9 cellular contexts compared by ENCODE assay signal in the genomic region with DNA sequence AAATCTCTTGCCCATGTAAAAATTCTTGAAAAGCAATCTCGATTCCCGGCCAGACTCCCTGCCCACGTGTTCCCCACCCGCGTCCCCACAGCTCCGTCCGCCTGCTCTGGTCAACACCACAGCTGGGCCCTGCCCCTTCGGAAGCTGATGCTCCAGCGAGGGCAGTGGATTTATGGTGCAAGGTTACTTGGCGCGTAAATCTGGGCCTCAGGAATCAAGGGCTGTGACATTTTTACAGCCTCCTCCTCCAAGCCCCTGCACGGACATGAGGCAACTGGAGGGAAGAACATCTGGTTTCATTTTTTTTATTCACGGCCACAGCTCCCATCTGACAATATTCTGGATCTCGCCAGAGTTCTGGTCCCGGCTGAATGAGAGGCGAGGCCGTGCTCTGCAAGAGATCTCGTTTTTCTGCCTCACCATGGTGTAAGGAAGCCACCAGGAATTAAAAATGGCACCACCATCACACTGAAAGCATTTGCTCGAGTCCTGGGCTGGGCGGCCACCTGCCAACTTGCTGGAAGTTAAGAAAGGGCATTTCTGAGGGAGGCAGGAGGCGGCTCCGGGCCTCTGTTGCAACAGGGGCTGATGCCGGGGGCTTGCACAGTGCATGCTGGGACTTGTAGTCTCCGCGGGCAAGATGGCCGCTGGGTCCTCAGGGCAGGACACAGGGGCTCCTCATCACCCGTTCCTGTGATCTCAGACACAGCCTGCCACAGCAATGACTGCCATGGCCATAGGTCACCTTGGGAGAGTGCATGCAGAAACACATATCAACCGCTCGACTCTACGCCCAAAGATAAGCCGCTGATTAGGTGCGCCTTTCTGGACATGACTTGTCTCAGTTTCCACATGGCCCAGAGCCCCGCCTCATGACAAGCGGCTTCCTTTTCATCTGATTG.
A peak's percentile ranks its signal among the peaks of the same experiment; 100 is the strongest.
DNase-seq lines count a peak whose midpoint lies in the region; ATAC-seq, FAIRE-seq and TF ChIP-seq lines count a peak whose summit lies in the region.
"Had no signal": no experiment of that assay in that cellular context is flagged by ENCODE, and none has a peak within 500 bp of the region (broad histone marks: within the 10 kb centered on the region; RNA-seq: fewer than 3 reads in every experiment).

No MANE protein-coding gene starts in this region.

- peaks cover 13 to 74% (median 27%) of the 10 kb centered on the region in 5 donors for H3K27me3 Mint-ChIP-seq in naive thymus-derived CD4-positive, alpha-beta T cell
- peaks cover 44% of the 10 kb centered on the region for H3K27me3 Mint-ChIP-seq in activated T-helper 2 cell treated with anti-CD3 and anti-CD28 coated beads, Interferon-gamma antibody, Interleukin-2, Interleukin-4, amounts not matched to agents 10 μg/mL and 5 μg/mL and 100 μg/mL, durations not matched to agents 14 hours and 24 hours and 36 hours (ENCODE audit: low read depth)

- peak overlapping the region in 3 of 10 donors; percentile 10 to 35 (median 12) for H3K4me3 Mint-ChIP-seq in naive thymus-derived CD4-positive, alpha-beta T cell
- H3K4me3 Mint-ChIP-seq in activated T-helper 2 cell treated with anti-CD3 and anti-CD28 coated beads, Interferon-gamma antibody, Interleukin-2, Interleukin-4, amounts not matched to agents 10 μg/mL and 5 μg/mL and 100 μg/mL, durations not matched to agents 14 hours and 24 hours and 36 hours (ENCODE audit: low read depth) = no peak overlapping the region

- H4K20me1 ChIP-seq in GM23248 (ENCODE audit: insufficient read depth) = no peaks in the 10 kb centered on the region

- H3K4me2 ChIP-seq in GM23248 (ENCODE audit: unreplicated experiment) = peak overlapping the region; percentile 77

- no peaks in the 10 kb centered on the region for H3K36me3 Mint-ChIP-seq in naive thymus-derived CD4-positive, alpha-beta T cell
- H3K36me3 Mint-ChIP-seq in activated T-helper 2 cell treated with anti-CD3 and anti-CD28 coated beads, Interferon-gamma antibody, Interleukin-2, Interleukin-4, amounts not matched to agents 10 μg/mL and 5 μg/mL and 100 μg/mL, durations not matched to agents 14 hours and 24 hours and 36 hours (ENCODE audit: low read depth) = no peaks in the 10 kb centered on the region
- H3K36me3 Mint-ChIP-seq: stimulated activated naive B cell treated with anti-CD40 and anti-IgM and Interleukin-4, amounts not matched to agents 10 μg/mL and 1 μg/mL and 100 μg/mL, for 72 hours had no signal

- in situ Hi-C loops in GM23248 (cut with MboI) = no loop called here
- in situ Hi-C loops in astrocyte of the spinal cord (cut with HindIII; ENCODE audit: low sequenced_read_pairs) = no loop called here

- no peaks in the 10 kb centered on the region for H3K79me2 ChIP-seq in GM23248 (ENCODE audit: insufficient read depth)

- no peaks in the 10 kb centered on the region for H3K9me2 ChIP-seq in GM23248 (ENCODE audit: insufficient read depth)

- peaks cover 0 to 5% (median 0%) of the 10 kb centered on the region in 7 donors for H3K4me1 Mint-ChIP-seq in naive thymus-derived CD4-positive, alpha-beta T cell
- no peaks in the 10 kb centered on the region for H3K4me1 Mint-ChIP-seq in activated T-helper 2 cell treated with anti-CD3 and anti-CD28 coated beads, Interferon-gamma antibody, Interleukin-2, Interleukin-4, amounts not matched to agents 10 μg/mL and 5 μg/mL and 100 μg/mL, durations not matched to agents 14 hours and 24 hours and 36 hours (ENCODE audit: low read depth)

- H3K9me3 Mint-ChIP-seq in naive thymus-derived CD4-positive, alpha-beta T cell = no peaks in the 10 kb centered on the region
- H3K9me3 Mint-ChIP-seq in activated T-helper 2 cell treated with anti-CD3 and anti-CD28 coated beads, Interferon-gamma antibody, Interleukin-2, Interleukin-4, amounts not matched to agents 10 μg/mL and 5 μg/mL and 100 μg/mL, durations not matched to agents 14 hours and 24 hours and 36 hours = no peaks in the 10 kb centered on the region
- H3K9me3 Mint-ChIP-seq: stimulated activated naive B cell treated with anti-CD40 and anti-IgM and Interleukin-4, amounts not matched to agents 10 μg/mL and 1 μg/mL and 100 μg/mL, for 72 hours had no signal

- no peaks in the 10 kb centered on the region for H3F3A ChIP-seq in GM23248 (ENCODE audit: insufficient read depth)

- CTCF ChIA-PET in naive thymus-derived CD4-positive, alpha-beta T cell (lab: Charles Lee) = no interaction called here

- 0 out of 2 replicates have a peak, but pooled peaks cover 10% of the 10 kb centered on the region for H3K4me1 ChIP-seq in GM23248 (ENCODE audit: insufficient read depth)
- H3K4me1 ChIP-seq in small intestine (ENCODE audit: control insufficient read depth in 2 of 2, insufficient read depth in 1 of 2, low read depth in 1 of 2, low read length in 1 of 2) = no peaks in the 10 kb centered on the region
- H3K4me1 ChIP-seq in naive thymus-derived CD4-positive, alpha-beta T cell (ENCODE audit: control insufficient read depth in 2 of 2, insufficient read depth in 2 of 2, low read length in 2 of 2) = no peaks in the 10 kb centered on the region

- no peaks in the 10 kb centered on the region for H3K9me3 ChIP-seq in GM23248 (ENCODE audit: low read depth)
- no peaks in the 10 kb centered on the region for H3K9me3 ChIP-seq in small intestine (ENCODE audit: control insufficient read depth, low read depth)
- no peaks in the 10 kb centered on the region for H3K9me3 ChIP-seq in naive thymus-derived CD4-positive, alpha-beta T cell (ENCODE audit: control insufficient read depth in 2 of 3, low read length in 3 of 3)

- H3K36me3 ChIP-seq in GM23248 (ENCODE audit: low read depth) (no peaks in the 10 kb centered on the region), small intestine (ENCODE audit: control insufficient read depth in 2 of 2, insufficient read depth in 2 of 2, low read length in 2 of 2) (no peaks in the 10 kb centered on the region)
- no peaks in the 10 kb centered on the region for H3K36me3 ChIP-seq in naive thymus-derived CD4-positive, alpha-beta T cell (ENCODE audit: control insufficient read depth in 2 of 3, insufficient read depth in 3 of 3, low read length in 3 of 3)

- no peak for ATAC-seq in naive thymus-derived CD4-positive, alpha-beta T cell

- no peak for TF ChIP-seq CTCF in astrocyte of the spinal cord (IDR thresholded peaks at IDR 0.05; ENCODE audit: low read depth, low read length)

- H3K27me3 ChIP-seq in GM23248 (replicated peaks; ENCODE audit: insufficient read depth) (no peaks in the 10 kb centered on the region), small intestine (ENCODE audit: control insufficient read depth in 2 of 2, insufficient read depth in 2 of 2, low read length in 2 of 2) (no peaks in the 10 kb centered on the region)
- no peaks in the 10 kb centered on the region for H3K27me3 ChIP-seq in naive thymus-derived CD4-positive, alpha-beta T cell (ENCODE audit: control insufficient read depth in 2 of 2, insufficient read depth in 2 of 2, low read length in 2 of 2)

- peak overlapping the region; percentile 28 for H3K27ac ChIP-seq in GM23248
- peak overlapping the region; percentile 24 to 45 for H3K27ac ChIP-seq in small intestine (ENCODE audit: low read depth in 1 of 2, low read length in 1 of 2)
- no peak overlapping the region for H3K27ac ChIP-seq in naive thymus-derived CD4-positive, alpha-beta T cell (ENCODE audit: low read depth, low read length)

- no peak for FAIRE-seq in small intestine (lab: Jason Lieb, UNC)

- POLR2A ChIA-PET in naive thymus-derived CD4-positive, alpha-beta T cell (lab: Charles Lee) = no interaction called here

- H2AFZ ChIP-seq in GM23248 = peak overlapping the region; percentile 99

- peak; percentile 87 for DNase-seq in GM23248
- peak; percentile 26 for DNase-seq in astrocyte of the spinal cord (ENCODE audit: low read depth, low spot score)
- peak; percentile 78 for DNase-seq in iPS-NIHi7 (ENCODE audit: extremely low spot score)
- DNase-seq in small intestine = peak; percentile 96
- no peak for DNase-seq in NCI-H345 treated with DMSO at 0.1 percent for 48 hours (lab: John Stamatoyannopoulos, UW; ENCODE audit: unreplicated experiment)
- DNase-seq in HCEC 1CT = no peak
- no peak for DNase-seq in naive thymus-derived CD4-positive, alpha-beta T cell
- DNase-seq in activated T-helper 2 cell treated with anti-CD3 and anti-CD28 coated beads, Interferon-gamma antibody, Interleukin-2, Interleukin-4, amounts not matched to agents 10 μg/mL and 5 μg/mL and 100 μg/mL, durations not matched to agents 14 hours and 24 hours and 36 hours (ENCODE audit: low spot score) = no peak
- DNase-seq: stimulated activated naive B cell treated with anti-CD40 and anti-IgM and Interleukin-4, amounts not matched to agents 10 μg/mL and 1 μg/mL and 100 μg/mL, for 72 hours had no signal

- intact Hi-C loops in naive thymus-derived CD4-positive, alpha-beta T cell (cut with micrococcal nuclease) = no loop called here
- intact Hi-C loops in activated T-helper 2 cell treated with anti-CD3 and anti-CD28 coated beads, Interferon-gamma antibody, Interleukin-2, Interleukin-4, amounts not matched to agents 10 μg/mL and 5 μg/mL and 100 μg/mL, durations not matched to agents 14 hours and 24 hours and 36 hours (cut with micrococcal nuclease) = no loop called here

- H3K9ac ChIP-seq in GM23248 = peak overlapping the region; percentile 51

- H3K4me3 ChIP-seq in GM23248 (peak overlapping the region; percentile 75), astrocyte of the spinal cord (ENCODE audit: low read depth, low read length) (peak overlapping the region; percentile 16), small intestine (ENCODE audit: low read depth in 1 of 2, low read length in 2 of 2) (peak overlapping the region in 1 of 2 donors; percentile 11)
- no peak overlapping the region for H3K4me3 ChIP-seq in naive thymus-derived CD4-positive, alpha-beta T cell (ENCODE audit: low read length)

- 4 to 7% methylated on average over 34 of the region's 34 CpGs for WGBS in GM23248 (ENCODE audit: low coverage in 1 of 2, low lambda C conversion rate in 2 of 2, missing lambda C conversion rate in 2 of 2), 2 experiments
- WGBS in small intestine, 3 donors = 37 to 54% (median 46%) methylated on average over 34 of the region's 34 CpGs

- no peak overlapping the region for H3K27ac Mint-ChIP-seq in naive thymus-derived CD4-positive, alpha-beta T cell
- no peak overlapping the region for H3K27ac Mint-ChIP-seq in activated T-helper 2 cell treated with anti-CD3 and anti-CD28 coated beads, Interferon-gamma antibody, Interleukin-2, Interleukin-4, amounts not matched to agents 10 μg/mL and 5 μg/mL and 100 μg/mL, durations not matched to agents 14 hours and 24 hours and 36 hours
- H3K27ac Mint-ChIP-seq: stimulated activated naive B cell treated with anti-CD40 and anti-IgM and Interleukin-4, amounts not matched to agents 10 μg/mL and 1 μg/mL and 100 μg/mL, for 72 hours had no signal

Comparison
In these comparisons a context has a peak if more than half of its experiments do, and no peak if none do; other contexts are left out.
1. DNase-seq: peak in GM23248 (single experiment), astrocyte of the spinal cord (single experiment), iPS-NIHi7 (single experiment) and small intestine (single experiment); none in NCI-H345 treated with DMSO at 0.1 percent for 48 hours (single experiment), HCEC 1CT (single experiment), naive thymus-derived CD4-positive, alpha-beta T cell (0 of 9) and activated T-helper 2 cell treated with anti-CD3 and anti-CD28 coated beads, Interferon-gamma antibody, Interleukin-2, Interleukin-4, amounts not matched to agents 10 μg/mL and 5 μg/mL and 100 μg/mL, durations not matched to agents 14 hours and 24 hours and 36 hours (single experiment).